ENCODE assay signal across 31 cellular contexts in genomic region chr12:132608231-132609171, GRCh38. TPM values are rescaled to one million over a fixed set of nuclear protein-coding genes. Genes with fewer than 3 reads are reported as not detected.
DNase-seq lines count a peak whose midpoint lies in the region; ATAC-seq, FAIRE-seq and TF ChIP-seq lines count a peak whose summit lies in the region.
"Had no signal": no experiment of that assay in that cellular context is flagged by ENCODE, and none has a peak within 500 bp of the region (broad histone marks: within the 10 kb centered on the region; RNA-seq: fewer than 3 reads in every experiment).

No MANE protein-coding gene starts in this region.

- peaks cover 8% of the 10 kb centered on the region for H3K9me3 Mint-ChIP-seq in activated naive CD4-positive, alpha-beta T cell treated with anti-CD3 and anti-CD28 coated beads, Interleukin-2, amount 10 ng/mL, durations not matched to agents 7 days and 5 days

- TF ChIP-seq CTCF in bronchial epithelial cell (IDR thresholded peaks at IDR 0.05; ENCODE audit: insufficient read depth, low read length, severe bottlenecking) (no peak), smooth muscle cell (IDR thresholded peaks at IDR 0.05; ENCODE audit: borderline replicate concordance, insufficient read depth, poor library complexity, severe bottlenecking) (no peak)

- CTCF ChIA-PET in activated naive CD4-positive, alpha-beta T cell treated with anti-CD3 and anti-CD28 coated beads, Interleukin-2, amount 10 ng/mL, durations not matched to agents 7 days and 5 days (lab: Charles Lee) = interaction anchor here (1.4 to 3.7 kb wide), 2 partner anchors 9 to 194 kb away, joined by 4 to 11 read pairs; no protein-coding TSS in a partner anchor

- H3K27ac Mint-ChIP-seq in activated naive CD4-positive, alpha-beta T cell treated with anti-CD3 and anti-CD28 coated beads, Interleukin-2, amount 10 ng/mL, durations not matched to agents 7 days and 5 days = no peak overlapping the region
- H3K27ac Mint-ChIP-seq: CD4-positive, alpha-beta memory T cell; GM23338 had no signal

- no peaks in the 10 kb centered on the region for H3K36me3 Mint-ChIP-seq in activated naive CD4-positive, alpha-beta T cell treated with anti-CD3 and anti-CD28 coated beads, Interleukin-2, amount 10 ng/mL, durations not matched to agents 7 days and 5 days
- H3K36me3 Mint-ChIP-seq: CD4-positive, alpha-beta memory T cell had no signal

- H3K36me3 ChIP-seq in bronchial epithelial cell (ENCODE audit: control insufficient read depth, insufficient read depth, low read length) (no peaks in the 10 kb centered on the region), smooth muscle cell (ENCODE audit: low read depth) (no peaks in the 10 kb centered on the region)
- H3K36me3 ChIP-seq: tibial artery had no signal

- no peaks in the 10 kb centered on the region for H3K79me2 ChIP-seq in smooth muscle cell (ENCODE audit: low read depth)
- H3K79me2 ChIP-seq: parathyroid adenoma had no signal

- H3K4me3 Mint-ChIP-seq in activated naive CD4-positive, alpha-beta T cell treated with anti-CD3 and anti-CD28 coated beads, Interleukin-2, amount 10 ng/mL, durations not matched to agents 7 days and 5 days = no peak overlapping the region
- H3K4me3 Mint-ChIP-seq: CD4-positive, alpha-beta memory T cell; GM23338; naive thymus-derived CD8-positive, alpha-beta T cell; stimulated activated naive CD8-positive, alpha-beta T cell treated with anti-CD3 and anti-CD28 coated beads, Interleukin-15, amount 100 ng/mL, for 72 hours had no signal

- H3K27me3 Mint-ChIP-seq in activated naive CD4-positive, alpha-beta T cell treated with anti-CD3 and anti-CD28 coated beads, Interleukin-2, amount 10 ng/mL, durations not matched to agents 7 days and 5 days = peaks cover 88% of the 10 kb centered on the region

- no peak overlapping the region for H3K4me2 ChIP-seq in smooth muscle cell
- H3K4me2 ChIP-seq: GM23338 had no signal

- peak; percentile 66 for ATAC-seq in left lobe of liver
- ATAC-seq: GM23338; naive thymus-derived CD8-positive, alpha-beta T cell; Right ventricle myocardium inferior; sciatic nerve; stimulated activated naive CD8-positive, alpha-beta T cell treated with anti-CD3 and anti-CD28 coated beads, Interleukin-15, amount 100 ng/mL, for 72 hours had no signal

- no peak overlapping the region for H2AFZ ChIP-seq in smooth muscle cell (ENCODE audit: low read depth)
- H2AFZ ChIP-seq: GM23338, parathyroid adenoma had no signal

- no peaks in the 10 kb centered on the region for H3F3A ChIP-seq in smooth muscle cell (ENCODE audit: low read depth)

- H3K9me3 ChIP-seq in smooth muscle cell (replicated peaks; ENCODE audit: low read depth) = no peaks in the 10 kb centered on the region

- H3K4me3 ChIP-seq in bronchial epithelial cell (ENCODE audit: low read depth, low read length) (no peak overlapping the region), smooth muscle cell (no peak overlapping the region)
- H3K4me3 ChIP-seq: GM23338, tibial artery had no signal

- no peaks in the 10 kb centered on the region for H4K20me1 ChIP-seq in smooth muscle cell (ENCODE audit: low read depth)

- FAIRE-seq in bronchial epithelial cell (lab: Jason Lieb, UNC) = peak; percentile 40
- FAIRE-seq: G401.6 had no signal

- peaks cover 2% of the 10 kb centered on the region for H3K4me1 Mint-ChIP-seq in activated naive CD4-positive, alpha-beta T cell treated with anti-CD3 and anti-CD28 coated beads, Interleukin-2, amount 10 ng/mL, durations not matched to agents 7 days and 5 days
- H3K4me1 Mint-ChIP-seq: GM23338 had no signal

- no peak overlapping the region for H3K9ac ChIP-seq in smooth muscle cell (ENCODE audit: low read depth)
- H3K9ac ChIP-seq: parathyroid adenoma had no signal

- H3K27me3 ChIP-seq in bronchial epithelial cell (ENCODE audit: control insufficient read depth, insufficient read depth, low read length) = peaks cover 15% of the 10 kb centered on the region
- H3K27me3 ChIP-seq in smooth muscle cell (ENCODE audit: low read depth) = peaks cover 55% of the 10 kb centered on the region

- no peaks in the 10 kb centered on the region for H3K4me1 ChIP-seq in smooth muscle cell (ENCODE audit: low read depth)

- no peak overlapping the region for H3K27ac ChIP-seq in smooth muscle cell (ENCODE audit: low read depth)
- H3K27ac ChIP-seq: 22Rv1, parathyroid adenoma, tibial artery had no signal

- DNase-seq in DMS53 (lab: John Stamatoyannopoulos, UW) (peak; percentile 36), DMS53 treated with DMSO at 0.1 percent for 48 hours (lab: John Stamatoyannopoulos, UW; ENCODE audit: unreplicated experiment) (no peak), bronchial epithelial cell (ENCODE audit: low read depth) (no peak), left lobe of liver (ENCODE audit: low spot score) (peak; percentile 94), renal cortical epithelial cell (ENCODE audit: low read depth) (peak; percentile 77), smooth muscle cell (lab: John Stamatoyannopoulos, UW; ENCODE audit: unreplicated experiment) (no peak), COLO829 (ENCODE audit: low spot score) (no peak)
- DNase-seq in activated naive CD4-positive, alpha-beta T cell treated with anti-CD3 and anti-CD28 coated beads, Interleukin-2, amount 10 ng/mL, durations not matched to agents 7 days and 5 days = no peak
- DNase-seq: activated CD4-positive, CD25-positive, alpha-beta regulatory T cell treated with anti-CD3 and anti-CD28 coated beads, Interleukin-2, amount 50 U/mL, for 72 hours; activated CD8-positive, alpha-beta memory T cell treated with anti-CD3 and anti-CD28 coated beads for 24 hours; activated gamma-delta T cell treated with Interleukin-2 at 50 U/mL for 16 hours; activated T-cell treated with anti-CD3 and anti-CD28 coated beads, Interleukin-2, amount 50 U/mL, for 1 hour; amniotic stem cell; CD4-positive, alpha-beta memory T cell; cortex of kidney; naive thymus-derived CD8-positive, alpha-beta T cell; NCI-H1417 treated with DMSO at 0.1 percent for 48 hours; NCI-H446 treated with DMSO at 0.1 percent for 48 hours; stimulated activated CD4-positive, alpha-beta T cell treated with anti-CD3 and anti-CD28 coated beads, Interleukin-15, amount 100 ng/mL, for 24 hours; stimulated activated naive CD8-positive, alpha-beta T cell treated with anti-CD3 and anti-CD28 coated beads, Interleukin-15, amount 100 ng/mL, for 72 hours; SW 1271; tibial artery had no signal

- 83% methylated on average over 25 of the region's 25 CpGs for WGBS in smooth muscle cell (ENCODE audit: low lambda C conversion rate)

RNA-seq across cellular contexts. Expression of gene LRCOL1, which starts 1.9 kb away (rescaled TPM):
- total RNA-seq in bronchial epithelial cell (not detected in 2 replicates), left lobe of liver (9.2 TPM), renal cortical epithelial cell (0.15 TPM in 1 of 2 replicates, not detected in the other), smooth muscle cell (not detected in 2 replicates)
- not detected in 2 replicates for polyA plus RNA-seq in smooth muscle cell
- total RNA-seq: CD4-positive, alpha-beta memory T cell; kidney epithelial cell; MCF 10A; naive thymus-derived CD8-positive, alpha-beta T cell; OCI-LY7; Right ventricle myocardium inferior; sciatic nerve had no signal
- polyA plus RNA-seq: CD4-positive, alpha-beta memory T cell; GM23338; naive thymus-derived CD8-positive, alpha-beta T cell had no signal

RNA-seq across cellular contexts. Expression of gene P2RX2, which starts 10.1 kb away (rescaled TPM):
- total RNA-seq in bronchial epithelial cell = not detected in 2 replicates
- not detected for total RNA-seq in left lobe of liver
- total RNA-seq in renal cortical epithelial cell = not detected in 2 replicates
- total RNA-seq in smooth muscle cell = not detected in 2 replicates
- polyA plus RNA-seq in smooth muscle cell = not detected in 2 replicates
- total RNA-seq: CD4-positive, alpha-beta memory T cell; kidney epithelial cell; MCF 10A; naive thymus-derived CD8-positive, alpha-beta T cell; OCI-LY7; Right ventricle myocardium inferior; sciatic nerve had no signal
- polyA plus RNA-seq: CD4-positive, alpha-beta memory T cell; naive thymus-derived CD8-positive, alpha-beta T cell had no signal

Comparison
In these comparisons a context has a peak if more than half of its experiments do, and no peak if none do; other contexts are left out.
1. DNase-seq: peak in DMS53 (single experiment), left lobe of liver (single experiment) and renal cortical epithelial cell (single experiment); none in DMS53 treated with DMSO at 0.1 percent for 48 hours (single experiment), bronchial epithelial cell (single experiment), smooth muscle cell (single experiment), COLO829 (single experiment) and activated naive CD4-positive, alpha-beta T cell treated with anti-CD3 and anti-CD28 coated beads, Interleukin-2, amount 10 ng/mL, durations not matched to agents 7 days and 5 days (single experiment).